Comparison of ENCODE assay signal across 1 cellular context in the genomic region with DNA sequence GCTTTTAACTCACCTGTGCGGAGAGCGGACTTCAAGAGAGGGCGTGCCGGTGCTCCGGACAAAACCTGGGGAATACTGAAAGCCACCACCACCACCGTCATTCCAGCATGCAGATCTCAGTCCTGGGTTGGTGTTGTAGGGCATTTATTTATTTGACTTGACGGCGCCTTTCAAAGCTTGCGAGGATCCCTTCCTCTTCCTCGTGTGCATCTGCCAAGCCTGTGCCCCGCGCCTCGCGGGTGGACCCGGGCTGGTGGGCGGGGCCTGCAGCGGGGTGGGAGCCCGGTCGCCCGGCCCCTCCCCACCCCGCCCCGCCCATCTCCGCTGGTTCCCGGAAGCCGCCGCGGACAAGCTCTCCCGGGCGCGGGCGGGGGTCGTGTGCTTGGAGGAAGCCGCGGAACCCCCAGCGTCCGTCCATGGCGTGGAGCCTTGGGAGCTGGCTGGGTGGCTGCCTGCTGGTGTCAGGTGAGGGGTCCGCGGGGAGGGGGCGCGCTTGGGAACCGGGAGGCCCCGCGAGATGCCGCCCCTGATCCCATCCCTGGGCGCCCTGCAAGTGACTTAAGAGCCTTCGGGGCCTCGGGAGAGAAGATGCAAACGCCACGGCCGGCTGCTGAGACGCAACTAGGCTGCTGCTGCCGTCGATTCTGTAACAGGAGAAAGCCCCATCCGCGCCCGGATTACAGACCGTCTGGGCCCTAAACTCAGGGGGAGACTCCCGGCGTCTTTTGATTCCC.
TF ChIP-seq lines count a peak whose summit lies in the region.

A gene (plus strand): TSS at position 318 of the 734 bp plus-strand sequence. CDS start 99 bp downstream, at position 417.

TF ChIP-seq in HEK293, 187 proteins besides CTCF, POLR2A, EP300 and RAD21 (continued from another document and continues in another):
- TF ChIP-seq ZBTB20 (tag by site-specific recombination; IDR thresholded peaks at IDR 0.05) (peak; percentile 81), EGR2 (tag by site-specific recombination; IDR thresholded peaks at IDR 0.05; ENCODE audit: low read depth) (no peak), ZNF521 (tag by site-specific recombination; IDR thresholded peaks at IDR 0.05) (no peak), ZNF2 (tag by site-specific recombination; IDR thresholded peaks at IDR 0.05) (no peak), IKZF3 (tag by site-specific recombination; IDR thresholded peaks at IDR 0.05) (0 out of 2 replicates have a peak, but pooled peaks have one; percentile 53), ZNF184 (tag by site-specific recombination; IDR thresholded peaks at IDR 0.05) (no peak), ZNF776 (tag by site-specific recombination; IDR thresholded peaks at IDR 0.05; ENCODE audit: borderline replicate concordance) (no peak), ZNF596 (tag by site-specific recombination; IDR thresholded peaks at IDR 0.05) (no peak), ZFHX2 (tag by site-specific recombination; conservative IDR thresholded peaks at IDR 0.05) (0 out of 2 replicates have a peak, but pooled peaks have one; percentile 7), ZNF311 (tag by site-specific recombination; IDR thresholded peaks at IDR 0.05; ENCODE audit: borderline replicate concordance) (no peak), KLF7 (tag by site-specific recombination; IDR thresholded peaks at IDR 0.05; ENCODE audit: borderline replicate concordance) (no peak), GLIS1 (tag by site-specific recombination; IDR thresholded peaks at IDR 0.05) (peak; percentile 52), ZNF560 (tag by site-specific recombination; IDR thresholded peaks at IDR 0.05; ENCODE audit: borderline replicate concordance) (no peak), ZNF248 (tag by site-specific recombination; IDR thresholded peaks at IDR 0.05) (no peak), ZFP69B (tag by site-specific recombination; IDR thresholded peaks at IDR 0.05) (peak; percentile 72), MYNN (tag by site-specific recombination; IDR thresholded peaks at IDR 0.05; ENCODE audit: borderline replicate concordance) (peak; percentile 53; the same call in 1 of the 2 replicates), ZNF585B (tag by site-specific recombination; IDR thresholded peaks at IDR 0.05) (no peak), SP7 (tag by site-specific recombination; IDR thresholded peaks at IDR 0.05) (peak; percentile 40; the same call in 1 of the 2 replicates), OSR2 (tag by site-specific recombination; IDR thresholded peaks at IDR 0.05) (0 out of 2 replicates have a peak, but pooled peaks have one; percentile 9), ZNF423 (tag by site-specific recombination; IDR thresholded peaks at IDR 0.05) (no peak), KLF1 (tag by site-specific recombination; IDR thresholded peaks at IDR 0.05) (peak; percentile 49), GFI1B (tag by site-specific recombination; IDR thresholded peaks at IDR 0.05) (no peak), WT1 (tag by site-specific recombination; IDR thresholded peaks at IDR 0.05) (no peak), SCRT2 (tag by site-specific recombination; IDR thresholded peaks at IDR 0.05) (no peak), GLIS2 (tag by site-specific recombination; IDR thresholded peaks at IDR 0.05) (peak; percentile 93), BCL11B (tag by site-specific recombination; IDR thresholded peaks at IDR 0.05; ENCODE audit: low read depth) (no peak)
- TF ChIP-seq, protein P1, sequence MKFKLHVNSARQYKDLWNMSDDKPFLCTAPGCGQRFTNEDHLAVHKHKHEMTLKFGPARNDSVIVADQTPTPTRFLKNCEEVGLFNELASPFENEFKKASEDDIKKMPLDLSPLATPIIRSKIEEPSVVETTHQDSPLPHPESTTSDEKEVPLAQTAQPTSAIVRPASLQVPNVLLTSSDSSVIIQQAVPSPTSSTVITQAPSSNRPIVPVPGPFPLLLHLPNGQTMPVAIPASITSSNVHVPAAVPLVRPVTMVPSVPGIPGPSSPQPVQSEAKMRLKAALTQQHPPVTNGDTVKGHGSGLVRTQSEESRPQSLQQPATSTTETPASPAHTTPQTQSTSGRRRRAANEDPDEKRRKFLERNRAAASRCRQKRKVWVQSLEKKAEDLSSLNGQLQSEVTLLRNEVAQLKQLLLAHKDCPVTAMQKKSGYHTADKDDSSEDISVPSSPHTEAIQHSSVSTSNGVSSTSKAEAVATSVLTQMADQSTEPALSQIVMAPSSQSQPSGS (tag by site-specific recombination; IDR thresholded peaks at IDR 0.05; ENCODE audit: low read depth): no peak
- TF ChIP-seq, protein P2, sequence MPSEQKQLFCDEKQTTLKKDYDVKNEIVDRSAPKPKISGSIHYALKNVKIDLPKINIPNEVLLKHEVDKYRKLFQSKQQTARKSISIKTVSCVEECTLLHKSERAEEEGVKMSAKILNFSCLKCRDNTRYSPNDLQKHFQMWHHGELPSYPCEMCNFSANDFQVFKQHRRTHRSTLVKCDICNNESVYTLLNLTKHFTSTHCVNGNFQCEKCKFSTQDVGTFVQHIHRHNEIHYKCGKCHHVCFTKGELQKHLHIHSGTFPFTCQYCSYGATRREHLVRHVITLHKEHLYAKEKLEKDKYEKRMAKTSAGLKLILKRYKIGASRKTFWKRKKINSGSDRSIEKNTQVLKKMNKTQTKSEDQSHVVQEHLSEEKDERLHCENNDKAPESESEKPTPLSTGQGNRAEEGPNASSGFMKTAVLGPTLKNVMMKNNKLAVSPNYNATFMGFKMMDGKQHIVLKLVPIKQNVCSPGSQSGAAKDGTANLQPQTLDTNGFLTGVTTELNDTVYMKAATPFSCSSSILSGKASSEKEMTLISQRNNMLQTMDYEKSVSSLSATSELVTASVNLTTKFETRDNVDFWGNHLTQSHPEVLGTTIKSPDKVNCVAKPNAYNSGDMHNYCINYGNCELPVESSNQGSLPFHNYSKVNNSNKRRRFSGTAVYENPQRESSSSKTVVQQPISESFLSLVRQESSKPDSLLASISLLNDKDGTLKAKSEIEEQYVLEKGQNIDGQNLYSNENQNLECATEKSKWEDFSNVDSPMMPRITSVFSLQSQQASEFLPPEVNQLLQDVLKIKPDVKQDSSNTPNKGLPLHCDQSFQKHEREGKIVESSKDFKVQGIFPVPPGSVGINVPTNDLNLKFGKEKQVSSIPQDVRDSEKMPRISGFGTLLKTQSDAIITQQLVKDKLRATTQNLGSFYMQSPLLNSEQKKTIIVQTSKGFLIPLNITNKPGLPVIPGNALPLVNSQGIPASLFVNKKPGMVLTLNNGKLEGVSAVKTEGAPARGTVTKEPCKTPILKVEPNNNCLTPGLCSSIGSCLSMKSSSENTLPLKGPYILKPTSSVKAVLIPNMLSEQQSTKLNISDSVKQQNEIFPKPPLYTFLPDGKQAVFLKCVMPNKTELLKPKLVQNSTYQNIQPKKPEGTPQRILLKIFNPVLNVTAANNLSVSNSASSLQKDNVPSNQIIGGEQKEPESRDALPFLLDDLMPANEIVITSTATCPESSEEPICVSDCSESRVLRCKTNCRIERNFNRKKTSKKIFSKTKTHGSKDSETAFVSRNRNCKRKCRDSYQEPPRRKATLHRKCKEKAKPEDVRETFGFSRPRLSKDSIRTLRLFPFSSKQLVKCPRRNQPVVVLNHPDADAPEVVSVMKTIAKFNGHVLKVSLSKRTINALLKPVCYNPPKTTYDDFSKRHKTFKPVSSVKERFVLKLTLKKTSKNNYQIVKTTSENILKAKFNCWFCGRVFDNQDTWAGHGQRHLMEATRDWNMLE (tag by site-specific recombination; conservative IDR thresholded peaks at IDR 0.05; ENCODE audit: low read depth): 0 out of 2 replicates have a peak, but pooled peaks have one; percentile 20
- TF ChIP-seq, protein P3, sequence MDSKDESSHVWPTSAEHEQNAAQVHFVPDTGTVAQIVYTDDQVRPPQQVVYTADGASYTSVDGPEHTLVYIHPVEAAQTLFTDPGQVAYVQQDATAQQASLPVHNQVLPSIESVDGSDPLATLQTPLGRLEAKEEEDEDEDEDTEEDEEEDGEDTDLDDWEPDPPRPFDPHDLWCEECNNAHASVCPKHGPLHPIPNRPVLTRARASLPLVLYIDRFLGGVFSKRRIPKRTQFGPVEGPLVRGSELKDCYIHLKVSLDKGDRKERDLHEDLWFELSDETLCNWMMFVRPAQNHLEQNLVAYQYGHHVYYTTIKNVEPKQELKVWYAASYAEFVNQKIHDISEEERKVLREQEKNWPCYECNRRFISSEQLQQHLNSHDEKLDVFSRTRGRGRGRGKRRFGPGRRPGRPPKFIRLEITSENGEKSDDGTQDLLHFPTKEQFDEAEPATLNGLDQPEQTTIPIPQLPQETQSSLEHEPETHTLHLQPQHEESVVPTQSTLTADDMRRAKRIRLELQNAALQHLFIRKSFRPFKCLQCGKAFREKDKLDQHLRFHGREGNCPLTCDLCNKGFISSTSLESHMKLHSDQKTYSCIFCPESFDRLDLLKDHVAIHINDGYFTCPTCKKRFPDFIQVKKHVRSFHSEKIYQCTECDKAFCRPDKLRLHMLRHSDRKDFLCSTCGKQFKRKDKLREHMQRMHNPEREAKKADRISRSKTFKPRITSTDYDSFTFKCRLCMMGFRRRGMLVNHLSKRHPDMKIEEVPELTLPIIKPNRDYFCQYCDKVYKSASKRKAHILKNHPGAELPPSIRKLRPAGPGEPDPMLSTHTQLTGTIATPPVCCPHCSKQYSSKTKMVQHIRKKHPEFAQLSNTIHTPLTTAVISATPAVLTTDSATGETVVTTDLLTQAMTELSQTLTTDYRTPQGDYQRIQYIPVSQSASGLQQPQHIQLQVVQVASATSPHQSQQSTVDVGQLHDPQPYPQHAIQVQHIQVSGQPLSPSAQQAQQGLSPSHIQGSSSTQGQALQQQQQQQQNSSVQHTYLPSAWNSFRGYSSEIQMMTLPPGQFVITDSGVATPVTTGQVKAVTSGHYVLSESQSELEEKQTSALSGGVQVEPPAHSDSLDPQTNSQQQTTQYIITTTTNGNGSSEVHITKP (tag by site-specific recombination; IDR thresholded peaks at IDR 0.05): peak; percentile 36; the same call in 1 of the 2 replicates
- TF ChIP-seq, protein P4, sequence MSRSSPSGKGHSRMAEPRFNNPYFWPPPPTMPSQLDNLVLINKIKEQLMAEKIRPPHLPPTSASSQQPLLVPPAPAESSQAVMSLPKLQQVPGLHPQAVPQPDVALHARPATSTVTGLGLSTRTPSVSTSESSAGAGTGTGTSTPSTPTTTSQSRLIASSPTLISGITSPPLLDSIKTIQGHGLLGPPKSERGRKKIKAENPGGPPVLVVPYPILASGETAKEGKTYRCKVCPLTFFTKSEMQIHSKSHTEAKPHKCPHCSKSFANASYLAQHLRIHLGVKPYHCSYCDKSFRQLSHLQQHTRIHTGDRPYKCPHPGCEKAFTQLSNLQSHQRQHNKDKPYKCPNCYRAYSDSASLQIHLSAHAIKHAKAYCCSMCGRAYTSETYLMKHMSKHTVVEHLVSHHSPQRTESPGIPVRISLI (tag by site-specific recombination; IDR thresholded peaks at IDR 0.05): no peak
- TF ChIP-seq, protein P5, sequence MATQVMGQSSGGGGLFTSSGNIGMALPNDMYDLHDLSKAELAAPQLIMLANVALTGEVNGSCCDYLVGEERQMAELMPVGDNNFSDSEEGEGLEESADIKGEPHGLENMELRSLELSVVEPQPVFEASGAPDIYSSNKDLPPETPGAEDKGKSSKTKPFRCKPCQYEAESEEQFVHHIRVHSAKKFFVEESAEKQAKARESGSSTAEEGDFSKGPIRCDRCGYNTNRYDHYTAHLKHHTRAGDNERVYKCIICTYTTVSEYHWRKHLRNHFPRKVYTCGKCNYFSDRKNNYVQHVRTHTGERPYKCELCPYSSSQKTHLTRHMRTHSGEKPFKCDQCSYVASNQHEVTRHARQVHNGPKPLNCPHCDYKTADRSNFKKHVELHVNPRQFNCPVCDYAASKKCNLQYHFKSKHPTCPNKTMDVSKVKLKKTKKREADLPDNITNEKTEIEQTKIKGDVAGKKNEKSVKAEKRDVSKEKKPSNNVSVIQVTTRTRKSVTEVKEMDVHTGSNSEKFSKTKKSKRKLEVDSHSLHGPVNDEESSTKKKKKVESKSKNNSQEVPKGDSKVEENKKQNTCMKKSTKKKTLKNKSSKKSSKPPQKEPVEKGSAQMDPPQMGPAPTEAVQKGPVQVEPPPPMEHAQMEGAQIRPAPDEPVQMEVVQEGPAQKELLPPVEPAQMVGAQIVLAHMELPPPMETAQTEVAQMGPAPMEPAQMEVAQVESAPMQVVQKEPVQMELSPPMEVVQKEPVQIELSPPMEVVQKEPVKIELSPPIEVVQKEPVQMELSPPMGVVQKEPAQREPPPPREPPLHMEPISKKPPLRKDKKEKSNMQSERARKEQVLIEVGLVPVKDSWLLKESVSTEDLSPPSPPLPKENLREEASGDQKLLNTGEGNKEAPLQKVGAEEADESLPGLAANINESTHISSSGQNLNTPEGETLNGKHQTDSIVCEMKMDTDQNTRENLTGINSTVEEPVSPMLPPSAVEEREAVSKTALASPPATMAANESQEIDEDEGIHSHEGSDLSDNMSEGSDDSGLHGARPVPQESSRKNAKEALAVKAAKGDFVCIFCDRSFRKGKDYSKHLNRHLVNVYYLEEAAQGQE (tag by site-specific recombination; IDR thresholded peaks at IDR 0.05): 0 out of 2 replicates have a peak, but pooled peaks have one; percentile 9
- TF ChIP-seq, protein P6, sequence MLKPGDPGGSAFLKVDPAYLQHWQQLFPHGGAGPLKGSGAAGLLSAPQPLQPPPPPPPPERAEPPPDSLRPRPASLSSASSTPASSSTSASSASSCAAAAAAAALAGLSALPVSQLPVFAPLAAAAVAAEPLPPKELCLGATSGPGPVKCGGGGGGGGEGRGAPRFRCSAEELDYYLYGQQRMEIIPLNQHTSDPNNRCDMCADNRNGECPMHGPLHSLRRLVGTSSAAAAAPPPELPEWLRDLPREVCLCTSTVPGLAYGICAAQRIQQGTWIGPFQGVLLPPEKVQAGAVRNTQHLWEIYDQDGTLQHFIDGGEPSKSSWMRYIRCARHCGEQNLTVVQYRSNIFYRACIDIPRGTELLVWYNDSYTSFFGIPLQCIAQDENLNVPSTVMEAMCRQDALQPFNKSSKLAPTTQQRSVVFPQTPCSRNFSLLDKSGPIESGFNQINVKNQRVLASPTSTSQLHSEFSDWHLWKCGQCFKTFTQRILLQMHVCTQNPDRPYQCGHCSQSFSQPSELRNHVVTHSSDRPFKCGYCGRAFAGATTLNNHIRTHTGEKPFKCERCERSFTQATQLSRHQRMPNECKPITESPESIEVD (tag by site-specific recombination; IDR thresholded peaks at IDR 0.05): no peak
- TF ChIP-seq, protein P7, sequence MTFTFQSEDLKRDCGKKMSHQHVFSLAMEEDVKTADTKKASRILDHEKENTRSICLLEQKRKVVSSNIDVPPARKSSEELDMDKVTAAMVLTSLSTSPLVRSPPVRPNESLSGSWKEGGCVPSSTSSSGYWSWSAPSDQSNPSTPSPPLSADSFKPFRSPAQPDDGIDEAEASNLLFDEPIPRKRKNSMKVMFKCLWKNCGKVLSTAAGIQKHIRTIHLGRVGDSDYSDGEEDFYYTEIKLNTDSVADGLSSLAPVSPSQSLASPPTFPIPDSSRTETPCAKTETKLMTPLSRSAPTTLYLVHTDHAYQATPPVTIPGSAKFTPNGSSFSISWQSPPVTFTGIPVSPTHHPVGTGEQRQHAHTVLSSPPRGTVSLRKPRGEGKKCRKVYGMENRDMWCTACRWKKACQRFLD (tag by site-specific recombination; IDR thresholded peaks at IDR 0.05): no peak
